8 cellular contexts compared by ENCODE assay signal in genomic region chr3:73056365-73057150, GRCh38. TPM values are rescaled to one million over a fixed set of nuclear protein-coding genes. Genes with fewer than 3 reads are reported as not detected.
DNase-seq lines count a peak whose midpoint lies in the region; ATAC-seq and TF ChIP-seq lines count a peak whose summit lies in the region.

No MANE protein-coding gene starts in this region.

- H3K4me3 ChIP-seq in coronary artery, result no peak overlapping the region

- peaks cover 11% of the 10 kb centered on the region for H3K4me1 Mint-ChIP-seq in mesothelial cell of epicardium
- peaks cover 11% of the 10 kb centered on the region for H3K4me1 Mint-ChIP-seq in stimulated activated naive CD8-positive, alpha-beta T cell treated with anti-CD3 and anti-CD28 coated beads, Interleukin-15, amount 100 ng/mL, for 72 hours

- DNase-seq in NCI-H82 (lab: John Stamatoyannopoulos, UW) (peak; percentile 19), NCI-H82 treated with DMSO at 0.1 percent for 48 hours (lab: John Stamatoyannopoulos, UW; ENCODE audit: unreplicated experiment) (no peak), NCI-H345 treated with DMSO at 0.1 percent for 48 hours (lab: John Stamatoyannopoulos, UW; ENCODE audit: unreplicated experiment) (peak; percentile 7), coronary artery (ENCODE audit: low spot score) (no peak), mesothelial cell of epicardium (ENCODE audit: low spot score in 2 of 2, unreplicated experiment in 2 of 2) (no peak), T-helper 9 cell (no peak)
- no peak for DNase-seq in stimulated activated naive CD8-positive, alpha-beta T cell treated with anti-CD3 and anti-CD28 coated beads, Interleukin-15, amount 100 ng/mL, for 72 hours

- TF ChIP-seq CTCF in coronary artery (IDR thresholded peaks at IDR 0.05) (peak; percentile 42), mesothelial cell of epicardium (IDR thresholded peaks at IDR 0.05; ENCODE audit: unreplicated experiment) (no peak)

- ATAC-seq in stimulated activated naive CD8-positive, alpha-beta T cell treated with anti-CD3 and anti-CD28 coated beads, Interleukin-15, amount 100 ng/mL, for 72 hours, result no peak
- ATAC-seq in GM18511 (IDR thresholded peaks at IDR 0.05; ENCODE audit: unreplicated experiment), result no peak

- H3K4me3 Mint-ChIP-seq in mesothelial cell of epicardium, result no peak overlapping the region
- H3K4me3 Mint-ChIP-seq in stimulated activated naive CD8-positive, alpha-beta T cell treated with anti-CD3 and anti-CD28 coated beads, Interleukin-15, amount 100 ng/mL, for 72 hours, result no peak overlapping the region

- H3K27ac ChIP-seq in coronary artery, result no peak overlapping the region

- no peaks in the 10 kb centered on the region for H3K9me3 Mint-ChIP-seq in mesothelial cell of epicardium
- no peaks in the 10 kb centered on the region for H3K9me3 Mint-ChIP-seq in stimulated activated naive CD8-positive, alpha-beta T cell treated with anti-CD3 and anti-CD28 coated beads, Interleukin-15, amount 100 ng/mL, for 72 hours

- peak overlapping the region; percentile 28 for H3K27ac Mint-ChIP-seq in mesothelial cell of epicardium
- no peak overlapping the region for H3K27ac Mint-ChIP-seq in stimulated activated naive CD8-positive, alpha-beta T cell treated with anti-CD3 and anti-CD28 coated beads, Interleukin-15, amount 100 ng/mL, for 72 hours

- H3K27me3 Mint-ChIP-seq in mesothelial cell of epicardium (ENCODE audit: low read depth), result no peaks in the 10 kb centered on the region
- no peaks in the 10 kb centered on the region for H3K27me3 Mint-ChIP-seq in stimulated activated naive CD8-positive, alpha-beta T cell treated with anti-CD3 and anti-CD28 coated beads, Interleukin-15, amount 100 ng/mL, for 72 hours

- H3K36me3 Mint-ChIP-seq in mesothelial cell of epicardium, result peaks cover 5% of the 10 kb centered on the region

RNA-seq across cellular contexts. Expression of gene EBLN2, which starts 4.9 kb away (rescaled TPM):
- total RNA-seq in mesothelial cell of epicardium, result 10.5 to 11.3 TPM (median 10.7 TPM) in 3 replicates

RNA-seq across cellular contexts. Expression of gene PPP4R2, which starts 59.9 kb away (rescaled TPM):
- total RNA-seq in mesothelial cell of epicardium, result 111 to 117 TPM (median 116 TPM) in 3 replicates

Comparison
In these comparisons a context has a peak if more than half of its experiments do, and no peak if none do; other contexts are left out.
1. DNase-seq: peak in NCI-H82 (single experiment) and NCI-H345 treated with DMSO at 0.1 percent for 48 hours (single experiment); none in NCI-H82 treated with DMSO at 0.1 percent for 48 hours (single experiment), coronary artery (single experiment), mesothelial cell of epicardium (0 of 2), stimulated activated naive CD8-positive, alpha-beta T cell treated with anti-CD3 and anti-CD28 coated beads, Interleukin-15, amount 100 ng/mL, for 72 hours (0 of 2) and T-helper 9 cell (single experiment).